1 cellular context compared by ENCODE assay signal in the genomic region with DNA sequence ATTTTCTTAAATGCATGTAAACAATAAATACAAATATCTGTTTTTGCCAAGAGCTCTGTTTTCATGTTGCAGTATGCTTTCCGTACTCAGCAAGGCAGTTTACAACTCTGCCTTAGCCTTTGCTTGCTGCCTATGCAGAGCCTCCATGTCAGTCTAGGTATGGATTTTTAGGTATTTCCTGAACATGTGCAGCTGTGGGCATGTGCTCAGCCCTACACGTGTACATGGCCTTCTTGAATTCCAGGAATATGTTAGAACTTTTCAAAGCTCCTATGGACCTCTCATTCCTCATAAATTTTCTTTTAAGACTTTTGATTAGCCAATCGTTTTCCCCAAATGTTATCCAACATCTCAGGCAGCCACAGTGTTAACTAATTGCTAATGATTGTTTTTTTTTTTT.
A peak's percentile ranks its signal among the peaks of the same experiment; 100 is the strongest.
TF ChIP-seq lines count a peak whose summit lies in the region.

No MANE protein-coding gene starts in this region.

TF ChIP-seq in HepG2, 621 proteins besides CTCF, POLR2A, EP300 and RAD21:
- TF ChIP-seq, protein P1, sequence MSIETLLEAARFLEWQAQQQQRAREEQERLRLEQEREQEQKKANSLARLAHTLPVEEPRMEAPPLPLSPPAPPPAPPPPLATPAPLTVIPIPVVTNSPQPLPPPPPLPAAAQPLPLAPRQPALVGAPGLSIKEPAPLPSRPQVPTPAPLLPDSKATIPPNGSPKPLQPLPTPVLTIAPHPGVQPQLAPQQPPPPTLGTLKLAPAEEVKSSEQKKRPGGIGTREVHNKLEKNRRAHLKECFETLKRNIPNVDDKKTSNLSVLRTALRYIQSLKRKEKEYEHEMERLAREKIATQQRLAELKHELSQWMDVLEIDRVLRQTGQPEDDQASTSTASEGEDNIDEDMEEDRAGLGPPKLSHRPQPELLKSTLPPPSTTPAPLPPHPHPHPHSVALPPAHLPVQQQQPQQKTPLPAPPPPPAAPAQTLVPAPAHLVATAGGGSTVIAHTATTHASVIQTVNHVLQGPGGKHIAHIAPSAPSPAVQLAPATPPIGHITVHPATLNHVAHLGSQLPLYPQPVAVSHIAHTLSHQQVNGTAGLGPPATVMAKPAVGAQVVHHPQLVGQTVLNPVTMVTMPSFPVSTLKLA (IDR thresholded peaks at IDR 0.05) = peak; percentile 84
- TF ChIP-seq ZNF496 (CRISPR knock-in tag; IDR thresholded peaks at IDR 0.05; ENCODE audit: insufficient replicate concordance) = no peak
